ENCODE assay signal across 17 cellular contexts in genomic region chr7:25863727-25864116, GRCh38.
DNase-seq lines count a peak whose midpoint lies in the region; ATAC-seq and TF ChIP-seq lines count a peak whose summit lies in the region.
"Had no signal": no experiment of that assay in that cellular context is flagged by ENCODE, and none has a peak within 500 bp of the region (broad histone marks: within the 10 kb centered on the region; RNA-seq: fewer than 3 reads in every experiment).

No MANE protein-coding gene starts in this region.

- no peaks in the 10 kb centered on the region for H3K9me3 ChIP-seq in WERI-Rb-1 (ENCODE audit: severe bottlenecking)
- H3K9me3 ChIP-seq: transverse colon had no signal

- intact Hi-C loops in left ventricle myocardium superior (cut with micrococcal nuclease), result no loop called here

- no peaks in the 10 kb centered on the region for H3K27me3 ChIP-seq in WERI-Rb-1 (ENCODE audit: insufficient read depth, low read depth, severe bottlenecking)

- DNase-seq in T-helper 1 cell (no peak), DMS 273 treated with DMSO at 0.1 percent for 48 hours (lab: John Stamatoyannopoulos, UW) (peak; percentile 47), WERI-Rb-1 (no peak), left ventricle myocardium superior (no peak)
- DNase-seq in natural killer cell treated with Interleukin-12 subunit alpha and Interleukin-12 subunit beta and Interleukin-15 and Interleukin-18, amount 100 ng/mL, for 72 hours (ENCODE audit: low spot score), result no peak
- DNase-seq: activated CD4-positive, CD25-positive, alpha-beta regulatory T cell treated with anti-CD3 and anti-CD28 coated beads, Interleukin-2, amount 50 U/mL, for 72 hours; DMS79 treated with DMSO at 0.1 percent for 48 hours; H9; head of caudate nucleus; NCI-H1105 treated with DMSO at 0.1 percent for 48 hours; nucleus accumbens; PC-3; SHP77; transverse colon had no signal

- peak overlapping the region; percentile 47 for H3K4me3 ChIP-seq in WERI-Rb-1 (ENCODE audit: low read depth, low read length)
- H3K4me3 ChIP-seq: transverse colon had no signal

- no peaks in the 10 kb centered on the region for H3K9me3 Mint-ChIP-seq in T-helper 1 cell treated with Interleukin-12 subunit alpha and Interleukin-12 subunit beta and Interleukin-4 antibody, amounts not matched to agents 30 μg/mL and 1 μg/mL, for 36 hours
- no peaks in the 10 kb centered on the region for H3K9me3 Mint-ChIP-seq in natural killer cell treated with Interleukin-12 subunit alpha and Interleukin-12 subunit beta and Interleukin-15 and Interleukin-18, amount 100 ng/mL, for 72 hours

- H3K4me1 Mint-ChIP-seq in T-helper 1 cell treated with Interleukin-12 subunit alpha and Interleukin-12 subunit beta and Interleukin-4 antibody, amounts not matched to agents 30 μg/mL and 1 μg/mL, for 36 hours (ENCODE audit: low read depth), result peaks cover 34% of the 10 kb centered on the region
- H3K4me1 Mint-ChIP-seq in natural killer cell treated with Interleukin-12 subunit alpha and Interleukin-12 subunit beta and Interleukin-15 and Interleukin-18, amount 100 ng/mL, for 72 hours (ENCODE audit: low read depth in 2 of 2), result peaks cover 19 to 24% of the 10 kb centered on the region in 2 donors

- H3K27ac ChIP-seq in WERI-Rb-1, result peak overlapping the region; percentile 89
- H3K27ac ChIP-seq: transverse colon had no signal

- H3K27ac Mint-ChIP-seq in T-helper 1 cell treated with Interleukin-12 subunit alpha and Interleukin-12 subunit beta and Interleukin-4 antibody, amounts not matched to agents 30 μg/mL and 1 μg/mL, for 36 hours, result peak overlapping the region; percentile 49
- H3K27ac Mint-ChIP-seq in natural killer cell treated with Interleukin-12 subunit alpha and Interleukin-12 subunit beta and Interleukin-15 and Interleukin-18, amount 100 ng/mL, for 72 hours, result no peak overlapping the region

- peaks cover 5% of the 10 kb centered on the region for H3K36me3 Mint-ChIP-seq in T-helper 1 cell treated with Interleukin-12 subunit alpha and Interleukin-12 subunit beta and Interleukin-4 antibody, amounts not matched to agents 30 μg/mL and 1 μg/mL, for 36 hours (ENCODE audit: low read depth)
- peaks cover 32% of the 10 kb centered on the region for H3K36me3 Mint-ChIP-seq in natural killer cell treated with Interleukin-12 subunit alpha and Interleukin-12 subunit beta and Interleukin-15 and Interleukin-18, amount 100 ng/mL, for 72 hours

- peaks cover 86% of the 10 kb centered on the region for H3K27me3 Mint-ChIP-seq in T-helper 1 cell treated with Interleukin-12 subunit alpha and Interleukin-12 subunit beta and Interleukin-4 antibody, amounts not matched to agents 30 μg/mL and 1 μg/mL, for 36 hours (ENCODE audit: low read depth)
- peaks cover 51 to 82% of the 10 kb centered on the region in 2 donors for H3K27me3 Mint-ChIP-seq in natural killer cell treated with Interleukin-12 subunit alpha and Interleukin-12 subunit beta and Interleukin-15 and Interleukin-18, amount 100 ng/mL, for 72 hours

- no peak for ATAC-seq in natural killer cell treated with Interleukin-12 subunit alpha and Interleukin-12 subunit beta and Interleukin-15 and Interleukin-18, amount 100 ng/mL, for 72 hours
- ATAC-seq in HG03571 (IDR thresholded peaks at IDR 0.05; ENCODE audit: unreplicated experiment), result no peak
- ATAC-seq in GM19455 (IDR thresholded peaks at IDR 0.05; ENCODE audit: unreplicated experiment), result no peak
- ATAC-seq in left ventricle myocardium superior, result no peak
- ATAC-seq: PC-3 had no signal

- no peaks in the 10 kb centered on the region for H3K36me3 ChIP-seq in WERI-Rb-1
- H3K36me3 ChIP-seq: transverse colon had no signal

- H3K4me3 Mint-ChIP-seq in T-helper 1 cell treated with Interleukin-12 subunit alpha and Interleukin-12 subunit beta and Interleukin-4 antibody, amounts not matched to agents 30 μg/mL and 1 μg/mL, for 36 hours, result peak overlapping the region; percentile 21
- H3K4me3 Mint-ChIP-seq in natural killer cell treated with Interleukin-12 subunit alpha and Interleukin-12 subunit beta and Interleukin-15 and Interleukin-18, amount 100 ng/mL, for 72 hours, result peak overlapping the region; percentile 33
- H3K4me3 Mint-ChIP-seq: H9 had no signal

- TF ChIP-seq CTCF in WERI-Rb-1 (IDR thresholded peaks at IDR 0.05; ENCODE audit: low read depth, low read length), result no peak
